In the genomic region with DNA sequence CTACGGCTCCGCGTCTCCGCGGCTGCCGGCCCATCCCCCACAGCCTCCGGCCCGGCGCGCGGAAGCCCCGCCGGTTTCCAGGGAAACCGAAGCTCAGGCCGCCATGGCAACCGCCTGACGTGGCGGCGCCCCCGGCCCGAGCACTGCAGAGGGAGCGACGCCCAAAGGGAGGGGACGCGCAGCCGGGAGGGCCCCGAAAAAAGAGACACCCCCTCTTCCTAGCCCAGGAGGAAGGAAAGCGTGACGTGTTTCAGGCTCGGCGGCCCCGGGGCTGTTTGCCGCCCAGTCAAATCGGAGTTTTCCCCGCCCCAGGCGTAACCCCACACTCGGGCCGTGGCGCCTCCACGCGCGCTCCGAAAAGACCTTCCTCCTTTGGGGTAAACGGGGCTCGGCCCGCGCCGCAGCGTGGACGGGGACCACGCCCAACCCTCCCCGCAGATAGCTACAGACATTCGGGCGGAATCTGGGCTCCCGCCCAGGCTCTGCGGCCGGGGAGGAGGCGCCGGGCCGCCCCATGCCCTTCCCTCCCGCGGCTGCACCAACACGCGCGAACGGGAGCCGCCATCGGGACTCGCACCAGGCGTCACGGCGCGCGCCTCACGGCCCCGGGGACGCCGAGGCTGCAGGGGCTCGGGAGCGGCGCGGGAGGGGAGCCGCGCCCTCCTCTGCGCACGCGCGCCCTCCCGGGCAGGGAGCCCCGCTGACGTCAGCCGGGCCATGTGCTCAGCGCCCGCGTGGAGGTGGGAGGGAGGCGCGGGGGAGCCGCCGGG, we compare ENCODE assay signal across 1 cellular context.
TF ChIP-seq lines count a peak whose summit lies in the region.

No MANE protein-coding gene starts in this region.

TF ChIP-seq in K562, 482 proteins besides CTCF, POLR2A, EP300 and RAD21 (continued from another document and continues in another):
- TF ChIP-seq, protein P1, sequence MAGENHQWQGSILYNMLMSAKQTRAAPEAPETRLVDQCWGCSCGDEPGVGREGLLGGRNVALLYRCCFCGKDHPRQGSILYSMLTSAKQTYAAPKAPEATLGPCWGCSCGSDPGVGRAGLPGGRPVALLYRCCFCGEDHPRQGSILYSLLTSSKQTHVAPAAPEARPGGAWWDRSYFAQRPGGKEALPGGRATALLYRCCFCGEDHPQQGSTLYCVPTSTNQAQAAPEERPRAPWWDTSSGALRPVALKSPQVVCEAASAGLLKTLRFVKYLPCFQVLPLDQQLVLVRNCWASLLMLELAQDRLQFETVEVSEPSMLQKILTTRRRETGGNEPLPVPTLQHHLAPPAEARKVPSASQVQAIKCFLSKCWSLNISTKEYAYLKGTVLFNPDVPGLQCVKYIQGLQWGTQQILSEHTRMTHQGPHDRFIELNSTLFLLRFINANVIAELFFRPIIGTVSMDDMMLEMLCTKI (IDR thresholded peaks at IDR 0.05; ENCODE audit: partially characterized antibody): no peak
- TF ChIP-seq XRCC5 (IDR thresholded peaks at IDR 0.05; ENCODE audit: low read depth, low read length): no peak
- TF ChIP-seq ZFP30 (CRISPR knock-in tag; IDR thresholded peaks at IDR 0.05; ENCODE audit: borderline replicate concordance): no peak
- no peak for TF ChIP-seq CAMTA2 (CRISPR knock-in tag; conservative IDR thresholded peaks at IDR 0.05)
- no peak for TF ChIP-seq POU5F1 (IDR thresholded peaks at IDR 0.05; ENCODE audit: borderline replicate concordance, low read depth, low read length, partially characterized antibody)
- peak; percentile 41; the same call in 1 of the 2 replicates for TF ChIP-seq FOSL1 (tag; conservative IDR thresholded peaks at IDR 0.05)
- TF ChIP-seq PHF20 (IDR thresholded peaks at IDR 0.05; ENCODE audit: partially characterized antibody): no peak
- TF ChIP-seq, protein P2, sequence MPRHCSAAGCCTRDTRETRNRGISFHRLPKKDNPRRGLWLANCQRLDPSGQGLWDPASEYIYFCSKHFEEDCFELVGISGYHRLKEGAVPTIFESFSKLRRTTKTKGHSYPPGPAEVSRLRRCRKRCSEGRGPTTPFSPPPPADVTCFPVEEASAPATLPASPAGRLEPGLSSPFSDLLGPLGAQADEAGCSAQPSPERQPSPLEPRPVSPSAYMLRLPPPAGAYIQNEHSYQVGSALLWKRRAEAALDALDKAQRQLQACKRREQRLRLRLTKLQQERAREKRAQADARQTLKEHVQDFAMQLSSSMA (CRISPR knock-in tag; IDR thresholded peaks at IDR 0.05): no peak
- no peak for TF ChIP-seq NFXL1 (CRISPR knock-in tag; IDR thresholded peaks at IDR 0.05)
- TF ChIP-seq TEAD4 (IDR thresholded peaks at IDR 0.05; ENCODE audit: low read length): no peak
- no peak for TF ChIP-seq TEAD4 (CRISPR knock-in tag; IDR thresholded peaks at IDR 0.05; ENCODE audit: borderline replicate concordance)
- no peak for TF ChIP-seq SREBF2 (CRISPR knock-in tag; IDR thresholded peaks at IDR 0.05)
- TF ChIP-seq, protein P3, sequence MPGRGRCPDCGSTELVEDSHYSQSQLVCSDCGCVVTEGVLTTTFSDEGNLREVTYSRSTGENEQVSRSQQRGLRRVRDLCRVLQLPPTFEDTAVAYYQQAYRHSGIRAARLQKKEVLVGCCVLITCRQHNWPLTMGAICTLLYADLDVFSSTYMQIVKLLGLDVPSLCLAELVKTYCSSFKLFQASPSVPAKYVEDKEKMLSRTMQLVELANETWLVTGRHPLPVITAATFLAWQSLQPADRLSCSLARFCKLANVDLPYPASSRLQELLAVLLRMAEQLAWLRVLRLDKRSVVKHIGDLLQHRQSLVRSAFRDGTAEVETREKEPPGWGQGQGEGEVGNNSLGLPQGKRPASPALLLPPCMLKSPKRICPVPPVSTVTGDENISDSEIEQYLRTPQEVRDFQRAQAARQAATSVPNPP (IDR thresholded peaks at IDR 0.05; ENCODE audit: borderline replicate concordance, insufficient read depth, insufficient read length): no peak
- TF ChIP-seq, protein P4, sequence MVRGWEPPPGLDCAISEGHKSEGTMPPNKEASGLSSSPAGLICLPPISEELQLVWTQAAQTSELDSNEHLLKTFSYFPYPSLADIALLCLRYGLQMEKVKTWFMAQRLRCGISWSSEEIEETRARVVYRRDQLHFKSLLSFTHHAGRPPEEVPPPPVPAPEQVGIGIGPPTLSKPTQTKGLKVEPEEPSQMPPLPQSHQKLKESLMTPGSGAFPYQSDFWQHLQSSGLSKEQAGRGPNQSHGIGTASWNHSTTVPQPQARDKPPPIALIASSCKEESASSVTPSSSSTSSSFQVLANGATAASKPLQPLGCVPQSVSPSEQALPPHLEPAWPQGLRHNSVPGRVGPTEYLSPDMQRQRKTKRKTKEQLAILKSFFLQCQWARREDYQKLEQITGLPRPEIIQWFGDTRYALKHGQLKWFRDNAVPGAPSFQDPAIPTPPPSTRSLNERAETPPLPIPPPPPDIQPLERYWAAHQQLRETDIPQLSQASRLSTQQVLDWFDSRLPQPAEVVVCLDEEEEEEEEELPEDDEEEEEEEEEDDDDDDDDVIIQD (CRISPR knock-in tag; IDR thresholded peaks at IDR 0.05): no peak
- no peak for TF ChIP-seq ZNF507 (tag; conservative IDR thresholded peaks at IDR 0.05)
- TF ChIP-seq, protein P5, sequence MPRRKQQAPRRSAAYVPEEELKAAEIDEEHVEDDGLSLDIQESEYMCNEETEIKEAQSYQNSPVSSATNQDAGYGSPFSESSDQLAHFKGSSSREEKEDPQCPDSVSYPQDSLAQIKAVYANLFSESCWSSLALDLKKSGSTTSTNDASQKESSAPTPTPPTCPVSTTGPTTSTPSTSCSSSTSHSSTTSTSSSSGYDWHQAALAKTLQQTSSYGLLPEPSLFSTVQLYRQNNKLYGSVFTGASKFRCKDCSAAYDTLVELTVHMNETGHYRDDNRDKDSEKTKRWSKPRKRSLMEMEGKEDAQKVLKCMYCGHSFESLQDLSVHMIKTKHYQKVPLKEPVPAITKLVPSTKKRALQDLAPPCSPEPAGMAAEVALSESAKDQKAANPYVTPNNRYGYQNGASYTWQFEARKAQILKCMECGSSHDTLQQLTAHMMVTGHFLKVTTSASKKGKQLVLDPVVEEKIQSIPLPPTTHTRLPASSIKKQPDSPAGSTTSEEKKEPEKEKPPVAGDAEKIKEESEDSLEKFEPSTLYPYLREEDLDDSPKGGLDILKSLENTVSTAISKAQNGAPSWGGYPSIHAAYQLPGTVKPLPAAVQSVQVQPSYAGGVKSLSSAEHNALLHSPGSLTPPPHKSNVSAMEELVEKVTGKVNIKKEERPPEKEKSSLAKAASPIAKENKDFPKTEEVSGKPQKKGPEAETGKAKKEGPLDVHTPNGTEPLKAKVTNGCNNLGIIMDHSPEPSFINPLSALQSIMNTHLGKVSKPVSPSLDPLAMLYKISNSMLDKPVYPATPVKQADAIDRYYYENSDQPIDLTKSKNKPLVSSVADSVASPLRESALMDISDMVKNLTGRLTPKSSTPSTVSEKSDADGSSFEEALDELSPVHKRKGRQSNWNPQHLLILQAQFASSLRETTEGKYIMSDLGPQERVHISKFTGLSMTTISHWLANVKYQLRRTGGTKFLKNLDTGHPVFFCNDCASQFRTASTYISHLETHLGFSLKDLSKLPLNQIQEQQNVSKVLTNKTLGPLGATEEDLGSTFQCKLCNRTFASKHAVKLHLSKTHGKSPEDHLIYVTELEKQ (CRISPR knock-in tag; IDR thresholded peaks at IDR 0.05): no peak
- no peak for TF ChIP-seq NFE2L1 (tag; IDR thresholded peaks at IDR 0.05; ENCODE audit: borderline replicate concordance, low read depth)
- no peak for TF ChIP-seq ETV5 (CRISPR knock-in tag; IDR thresholded peaks at IDR 0.05; ENCODE audit: low read depth)
- TF ChIP-seq POLR2AphosphoS5 (IDR thresholded peaks at IDR 0.05; ENCODE audit: control insufficient read depth, insufficient read depth, low read depth, low read length): 0 out of 2 replicates have a peak, but pooled peaks have one; percentile 16
- TF ChIP-seq RAD51 (IDR thresholded peaks at IDR 0.05; ENCODE audit: borderline replicate concordance, low read depth): no peak
- no peak for TF ChIP-seq ZNF134 (CRISPR knock-in tag; conservative IDR thresholded peaks at IDR 0.05)
- TF ChIP-seq, protein P6, sequence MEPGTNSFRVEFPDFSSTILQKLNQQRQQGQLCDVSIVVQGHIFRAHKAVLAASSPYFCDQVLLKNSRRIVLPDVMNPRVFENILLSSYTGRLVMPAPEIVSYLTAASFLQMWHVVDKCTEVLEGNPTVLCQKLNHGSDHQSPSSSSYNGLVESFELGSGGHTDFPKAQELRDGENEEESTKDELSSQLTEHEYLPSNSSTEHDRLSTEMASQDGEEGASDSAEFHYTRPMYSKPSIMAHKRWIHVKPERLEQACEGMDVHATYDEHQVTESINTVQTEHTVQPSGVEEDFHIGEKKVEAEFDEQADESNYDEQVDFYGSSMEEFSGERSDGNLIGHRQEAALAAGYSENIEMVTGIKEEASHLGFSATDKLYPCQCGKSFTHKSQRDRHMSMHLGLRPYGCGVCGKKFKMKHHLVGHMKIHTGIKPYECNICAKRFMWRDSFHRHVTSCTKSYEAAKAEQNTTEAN (CRISPR knock-in tag; IDR thresholded peaks at IDR 0.05): no peak
- 0 out of 2 replicates have a peak, but pooled peaks have one; percentile 2 for TF ChIP-seq BHLHE40 (IDR thresholded peaks at IDR 0.05; ENCODE audit: low read length)
- TF ChIP-seq ZFX (CRISPR knock-in tag; IDR thresholded peaks at IDR 0.05): peak; percentile 54; the same call in 1 of the 2 replicates
- TF ChIP-seq, protein P7, sequence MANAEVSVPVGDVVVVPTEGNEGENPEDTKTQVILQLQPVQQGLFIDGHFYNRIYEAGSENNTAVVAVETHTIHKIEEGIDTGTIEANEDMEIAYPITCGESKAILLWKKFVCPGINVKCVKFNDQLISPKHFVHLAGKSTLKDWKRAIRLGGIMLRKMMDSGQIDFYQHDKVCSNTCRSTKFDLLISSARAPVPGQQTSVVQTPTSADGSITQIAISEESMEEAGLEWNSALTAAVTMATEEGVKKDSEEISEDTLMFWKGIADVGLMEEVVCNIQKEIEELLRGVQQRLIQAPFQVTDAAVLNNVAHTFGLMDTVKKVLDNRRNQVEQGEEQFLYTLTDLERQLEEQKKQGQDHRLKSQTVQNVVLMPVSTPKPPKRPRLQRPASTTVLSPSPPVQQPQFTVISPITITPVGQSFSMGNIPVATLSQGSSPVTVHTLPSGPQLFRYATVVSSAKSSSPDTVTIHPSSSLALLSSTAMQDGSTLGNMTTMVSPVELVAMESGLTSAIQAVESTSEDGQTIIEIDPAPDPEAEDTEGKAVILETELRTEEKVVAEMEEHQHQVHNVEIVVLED (CRISPR knock-in tag; IDR thresholded peaks at IDR 0.05): no peak
- no peak for TF ChIP-seq ZFP1 (CRISPR knock-in tag; IDR thresholded peaks at IDR 0.05)
- no peak for TF ChIP-seq ZNF41 (CRISPR knock-in tag; conservative IDR thresholded peaks at IDR 0.05)
- TF ChIP-seq, protein P8, sequence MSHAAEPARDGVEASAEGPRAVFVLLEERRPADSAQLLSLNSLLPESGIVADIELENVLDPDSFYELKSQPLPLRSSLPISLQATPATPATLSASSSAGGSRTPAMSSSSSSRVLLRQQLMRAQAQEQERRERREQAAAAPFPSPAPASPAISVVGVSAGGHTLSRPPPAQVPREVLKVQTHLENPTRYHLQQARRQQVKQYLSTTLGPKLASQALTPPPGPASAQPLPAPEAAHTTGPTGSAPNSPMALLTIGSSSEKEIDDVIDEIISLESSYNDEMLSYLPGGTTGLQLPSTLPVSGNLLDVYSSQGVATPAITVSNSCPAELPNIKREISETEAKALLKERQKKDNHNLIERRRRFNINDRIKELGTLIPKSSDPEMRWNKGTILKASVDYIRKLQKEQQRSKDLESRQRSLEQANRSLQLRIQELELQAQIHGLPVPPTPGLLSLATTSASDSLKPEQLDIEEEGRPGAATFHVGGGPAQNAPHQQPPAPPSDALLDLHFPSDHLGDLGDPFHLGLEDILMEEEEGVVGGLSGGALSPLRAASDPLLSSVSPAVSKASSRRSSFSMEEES (CRISPR knock-in tag; IDR thresholded peaks at IDR 0.05): no peak
- no peak for TF ChIP-seq ZNF347 (CRISPR knock-in tag; IDR thresholded peaks at IDR 0.05; ENCODE audit: low read depth)
- TF ChIP-seq DIDO1 (tag; IDR thresholded peaks at IDR 0.05; ENCODE audit: low read depth): no peak
- TF ChIP-seq NR2C2 (CRISPR knock-in tag; IDR thresholded peaks at IDR 0.05): no peak
- TF ChIP-seq NR2C2 (tag; IDR thresholded peaks at IDR 0.05): peak; percentile 81
- no peak for TF ChIP-seq SMAD2 (IDR thresholded peaks at IDR 0.05; ENCODE audit: low read depth, low read length)
- no peak for TF ChIP-seq ZNF384 (IDR thresholded peaks at IDR 0.05; ENCODE audit: low read depth, low read length)
- TF ChIP-seq, protein P9, sequence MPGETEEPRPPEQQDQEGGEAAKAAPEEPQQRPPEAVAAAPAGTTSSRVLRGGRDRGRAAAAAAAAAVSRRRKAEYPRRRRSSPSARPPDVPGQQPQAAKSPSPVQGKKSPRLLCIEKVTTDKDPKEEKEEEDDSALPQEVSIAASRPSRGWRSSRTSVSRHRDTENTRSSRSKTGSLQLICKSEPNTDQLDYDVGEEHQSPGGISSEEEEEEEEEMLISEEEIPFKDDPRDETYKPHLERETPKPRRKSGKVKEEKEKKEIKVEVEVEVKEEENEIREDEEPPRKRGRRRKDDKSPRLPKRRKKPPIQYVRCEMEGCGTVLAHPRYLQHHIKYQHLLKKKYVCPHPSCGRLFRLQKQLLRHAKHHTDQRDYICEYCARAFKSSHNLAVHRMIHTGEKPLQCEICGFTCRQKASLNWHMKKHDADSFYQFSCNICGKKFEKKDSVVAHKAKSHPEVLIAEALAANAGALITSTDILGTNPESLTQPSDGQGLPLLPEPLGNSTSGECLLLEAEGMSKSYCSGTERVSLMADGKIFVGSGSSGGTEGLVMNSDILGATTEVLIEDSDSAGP (CRISPR knock-in tag; IDR thresholded peaks at IDR 0.05): no peak
- no peak for TF ChIP-seq STAT5B (CRISPR knock-in tag; IDR thresholded peaks at IDR 0.05)
- no peak for TF ChIP-seq EHMT2 (IDR thresholded peaks at IDR 0.05)
- TF ChIP-seq, protein P10, sequence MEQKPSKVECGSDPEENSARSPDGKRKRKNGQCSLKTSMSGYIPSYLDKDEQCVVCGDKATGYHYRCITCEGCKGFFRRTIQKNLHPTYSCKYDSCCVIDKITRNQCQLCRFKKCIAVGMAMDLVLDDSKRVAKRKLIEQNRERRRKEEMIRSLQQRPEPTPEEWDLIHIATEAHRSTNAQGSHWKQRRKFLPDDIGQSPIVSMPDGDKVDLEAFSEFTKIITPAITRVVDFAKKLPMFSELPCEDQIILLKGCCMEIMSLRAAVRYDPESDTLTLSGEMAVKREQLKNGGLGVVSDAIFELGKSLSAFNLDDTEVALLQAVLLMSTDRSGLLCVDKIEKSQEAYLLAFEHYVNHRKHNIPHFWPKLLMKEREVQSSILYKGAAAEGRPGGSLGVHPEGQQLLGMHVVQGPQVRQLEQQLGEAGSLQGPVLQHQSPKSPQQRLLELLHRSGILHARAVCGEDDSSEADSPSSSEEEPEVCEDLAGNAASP (IDR thresholded peaks at IDR 0.05): no peak
- TF ChIP-seq U2AF2 (optimal IDR thresholded peaks at IDR 0.05; ENCODE audit: low read depth, low read length): no peak
- 0 out of 2 replicates have a peak, but pooled peaks have one; percentile 30 for TF ChIP-seq MTA1 (IDR thresholded peaks at IDR 0.05; ENCODE audit: borderline replicate concordance)
- no peak for TF ChIP-seq TAF9B (IDR thresholded peaks at IDR 0.05; ENCODE audit: partially characterized antibody)
- TF ChIP-seq POLR3A (IDR thresholded peaks at IDR 0.05; ENCODE audit: borderline replicate concordance, extremely low read depth, insufficient read depth, insufficient read length): no peak
- no peak for TF ChIP-seq ZNF121 (CRISPR knock-in tag; conservative IDR thresholded peaks at IDR 0.05)
- peak; percentile 74 for TF ChIP-seq JUND (IDR thresholded peaks at IDR 0.05; ENCODE audit: borderline replicate concordance, low read depth, low read length)
- TF ChIP-seq JUND (tag; IDR thresholded peaks at IDR 0.05; ENCODE audit: borderline replicate concordance, low read depth, low read length): no peak; the same call in 2 of the 3 replicates
- TF ChIP-seq TAF7 (tag; IDR thresholded peaks at IDR 0.05): no peak
